In genomic region chr2:46493241-46493970, GRCh38 we compare ENCODE assay signal across 8 cellular contexts. TPM values are rescaled to one million over a fixed set of nuclear protein-coding genes. Genes with fewer than 3 reads are reported as not detected.
DNase-seq lines count a peak whose midpoint lies in the region; ATAC-seq, FAIRE-seq and TF ChIP-seq lines count a peak whose summit lies in the region.

No MANE protein-coding gene starts in this region.

- TF ChIP-seq CTCF in mammary epithelial cell (conservative IDR thresholded peaks at IDR 0.05 in 1 of 2, IDR thresholded peaks at IDR 0.05 in 1 of 2; ENCODE audit: extremely low read depth in 1 of 2, insufficient read depth in 1 of 2, low read depth in 1 of 2, low read length in 2 of 2), result no peak
- TF ChIP-seq CTCF in D721Med (IDR thresholded peaks at IDR 0.05; ENCODE audit: insufficient read depth, missing control alignments), result no peak

- no peaks in the 10 kb centered on the region for H4K20me1 ChIP-seq in BLaER1
- no peaks in the 10 kb centered on the region for H4K20me1 ChIP-seq in mammary epithelial cell (ENCODE audit: insufficient read depth, low read length)

- no peaks in the 10 kb centered on the region for H3K36me3 ChIP-seq in BLaER1
- no peaks in the 10 kb centered on the region for H3K36me3 ChIP-seq in mammary epithelial cell (ENCODE audit: insufficient read depth, low read length)

- in situ Hi-C loops in mammary epithelial cell (cut with MboI; ENCODE audit: low sequenced_read_pairs in 2 of 2), result no loop called here

- H3K9me3 Mint-ChIP-seq in naive thymus-derived CD8-positive, alpha-beta T cell, result no peaks in the 10 kb centered on the region

- POLR2A ChIA-PET in naive thymus-derived CD8-positive, alpha-beta T cell (lab: Charles Lee), result no interaction called here

- no peak overlapping the region for H3K9ac ChIP-seq in BLaER1
- H3K9ac ChIP-seq in mammary epithelial cell (ENCODE audit: insufficient read depth, low read length), result no peak overlapping the region

- no peak overlapping the region for H3K4me3 Mint-ChIP-seq in naive thymus-derived CD8-positive, alpha-beta T cell

- H3K9me3 ChIP-seq in BLaER1, result no peaks in the 10 kb centered on the region
- H3K9me3 ChIP-seq in mammary epithelial cell (replicated peaks; ENCODE audit: insufficient read depth, low read length), result no peaks in the 10 kb centered on the region

- dilution Hi-C loops in mammary epithelial cell (cut with HindIII; ENCODE audit: low sequenced_read_pairs), result no loop called here

- no TSS peak for BruUV-seq in mammary epithelial cell (replicated peaks; lab: Mats Ljungman, UMichigan)

- peaks cover 0 to 28% (median 5%) of the 10 kb centered on the region in 4 donors for H3K4me1 Mint-ChIP-seq in naive thymus-derived CD8-positive, alpha-beta T cell

- intact Hi-C loops in mammary epithelial cell (cut with micrococcal nuclease), result no loop called here

- H3K27ac ChIP-seq in BLaER1, result no peak overlapping the region
- H3K27ac ChIP-seq in mammary epithelial cell (ENCODE audit: insufficient read depth, low read depth, low read length), result no peak overlapping the region

- H3K4me1 ChIP-seq in BLaER1 (peaks cover 53% of the 10 kb centered on the region), mammary epithelial cell (ENCODE audit: insufficient read depth, low read length) (peaks cover 4% of the 10 kb centered on the region)

- ATAC-seq in GM19455 (IDR thresholded peaks at IDR 0.05; ENCODE audit: unreplicated experiment) (peak; percentile 67), HG03432 (IDR thresholded peaks at IDR 0.05; ENCODE audit: unreplicated experiment) (peak; percentile 80)
- ATAC-seq in naive thymus-derived CD8-positive, alpha-beta T cell, result no peak

- H3K4me3 ChIP-seq in BLaER1 (no peak overlapping the region), mammary epithelial cell (replicated peaks in 1 of 3; ENCODE audit: insufficient read depth in 1 of 3, low read depth in 2 of 3, low read length in 3 of 3) (no peak overlapping the region)

- H2AFZ ChIP-seq in mammary epithelial cell (ENCODE audit: low read depth, low read length), result no peak overlapping the region

- H3K79me2 ChIP-seq in mammary epithelial cell (ENCODE audit: insufficient read depth, low read length), result no peaks in the 10 kb centered on the region

- DNase-seq in mammary epithelial cell, result peak; percentile 37
- DNase-seq in D721Med (ENCODE audit: insufficient read length, low spot score), result no peak
- DNase-seq in naive thymus-derived CD8-positive, alpha-beta T cell, result no peak
- no peak for DNase-seq in NCI-H146 (lab: John Stamatoyannopoulos, UW)
- DNase-seq in NCI-H69 (lab: John Stamatoyannopoulos, UW), result no peak

- H3K36me3 Mint-ChIP-seq in naive thymus-derived CD8-positive, alpha-beta T cell, result no peaks in the 10 kb centered on the region

- H3K27me3 ChIP-seq in BLaER1 (peaks cover 13% of the 10 kb centered on the region), mammary epithelial cell (ENCODE audit: insufficient read depth, low read length) (no peaks in the 10 kb centered on the region)

- H3K27me3 Mint-ChIP-seq in naive thymus-derived CD8-positive, alpha-beta T cell, result no peaks in the 10 kb centered on the region

- H3K27ac Mint-ChIP-seq in naive thymus-derived CD8-positive, alpha-beta T cell, result peak overlapping the region in 2 of 10 donors; percentile 34 to 69

- H3K4me2 ChIP-seq in BLaER1 (peak overlapping the region; percentile 82), mammary epithelial cell (ENCODE audit: insufficient read depth, low read depth, low read length) (no peak overlapping the region)

- 73% methylated on average over 8 of the region's 8 CpGs for WGBS in mammary epithelial cell (ENCODE audit: low coverage, missing lambda C conversion rate)

- no peak for FAIRE-seq in D721Med (lab: Jason Lieb, UNC)

- CTCF ChIA-PET in mammary epithelial cell (lab: Charles Lee; ENCODE audit: low non-redundant PET), result no interaction called here

RNA-seq across cellular contexts. Expression of gene TMEM247, which starts 14.0 kb away (rescaled TPM):
- not detected for total RNA-seq in mammary epithelial cell
- not detected for polyA plus RNA-seq in mammary epithelial cell
- not detected for polyA minus RNA-seq in mammary epithelial cell
- not detected for total RNA-seq in naive thymus-derived CD8-positive, alpha-beta T cell
- not detected for polyA plus RNA-seq in naive thymus-derived CD8-positive, alpha-beta T cell

RNA-seq across cellular contexts. Expression of gene RHOQ, which starts 48.9 kb away (rescaled TPM):
- total RNA-seq in mammary epithelial cell, result 10 to 100 TPM; 30.3 to 59.7 TPM
- 14.4 TPM for polyA plus RNA-seq in mammary epithelial cell
- 21.5 TPM for polyA minus RNA-seq in mammary epithelial cell
- total RNA-seq in naive thymus-derived CD8-positive, alpha-beta T cell, result 10 to 100 TPM; 30.4 to 36.4 TPM
- polyA plus RNA-seq in naive thymus-derived CD8-positive, alpha-beta T cell, result 1 to 10 TPM in 2 of 3 donors, under 1 TPM in 1; 0.61 to 1.8 (median 1.6) TPM

RNA-seq across cellular contexts. Expression of gene ATP6V1E2, which starts 49.0 kb away (rescaled TPM):
- total RNA-seq in mammary epithelial cell, result 1 to 10 TPM; 8.3 to 8.7 TPM
- polyA plus RNA-seq in mammary epithelial cell, result 6.9 TPM
- polyA minus RNA-seq in mammary epithelial cell, result 19.3 TPM
- total RNA-seq in naive thymus-derived CD8-positive, alpha-beta T cell, result 10 to 100 TPM; 21.7 to 22.0 TPM
- 10 to 100 TPM in 1 of 3 donors, 1 to 10 TPM in 2; 1.9 to 10.2 (median 9.4) TPM for polyA plus RNA-seq in naive thymus-derived CD8-positive, alpha-beta T cell

Comparison
In these comparisons a context has a peak if more than half of its experiments do, and no peak if none do; other contexts are left out.
1. ATAC-seq: peak in GM19455 (single experiment) and HG03432 (single experiment); none in naive thymus-derived CD8-positive, alpha-beta T cell (0 of 2).